ENCODE assay signal across 1 cellular context in the genomic region with DNA sequence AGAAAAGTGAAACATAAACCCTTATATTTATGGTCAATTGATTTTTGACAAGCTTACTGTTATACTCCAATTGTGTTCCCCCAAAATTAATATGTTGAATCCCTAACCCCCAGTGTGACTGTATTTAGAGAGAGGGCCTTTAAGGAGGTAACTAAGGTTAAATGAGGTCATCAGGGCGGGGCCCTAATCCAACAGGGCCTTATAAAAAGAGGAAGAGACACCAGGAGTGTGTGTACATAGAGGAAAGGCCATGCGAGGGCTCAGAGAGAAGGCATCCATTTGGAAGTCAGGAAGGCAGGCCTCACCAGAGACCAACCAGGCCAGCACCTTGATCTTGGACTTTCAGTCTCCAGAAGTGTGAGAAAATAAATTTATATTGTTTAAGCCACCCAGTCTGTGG.
TF ChIP-seq lines count a peak whose summit lies in the region.

No MANE protein-coding gene starts in this region.

TF ChIP-seq in K562, 482 proteins besides CTCF, POLR2A, EP300 and RAD21 (continued from another document and continues in another):
- TF ChIP-seq, protein P1, sequence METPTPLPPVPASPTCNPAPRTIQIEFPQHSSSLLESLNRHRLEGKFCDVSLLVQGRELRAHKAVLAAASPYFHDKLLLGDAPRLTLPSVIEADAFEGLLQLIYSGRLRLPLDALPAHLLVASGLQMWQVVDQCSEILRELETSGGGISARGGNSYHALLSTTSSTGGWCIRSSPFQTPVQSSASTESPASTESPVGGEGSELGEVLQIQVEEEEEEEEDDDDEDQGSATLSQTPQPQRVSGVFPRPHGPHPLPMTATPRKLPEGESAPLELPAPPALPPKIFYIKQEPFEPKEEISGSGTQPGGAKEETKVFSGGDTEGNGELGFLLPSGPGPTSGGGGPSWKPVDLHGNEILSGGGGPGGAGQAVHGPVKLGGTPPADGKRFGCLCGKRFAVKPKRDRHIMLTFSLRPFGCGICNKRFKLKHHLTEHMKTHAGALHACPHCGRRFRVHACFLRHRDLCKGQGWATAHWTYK (CRISPR knock-in tag; IDR thresholded peaks at IDR 0.05): no peak
- TF ChIP-seq HEY1 (CRISPR knock-in tag; IDR thresholded peaks at IDR 0.05; ENCODE audit: borderline replicate concordance) (no peak), MAFG (tag; conservative IDR thresholded peaks at IDR 0.05) (no peak), NR2C2 (CRISPR knock-in tag; IDR thresholded peaks at IDR 0.05) (no peak), NR2C2 (tag; IDR thresholded peaks at IDR 0.05) (peak; percentile 50; the same call in 1 of the 2 replicates), ZNF561 (CRISPR knock-in tag; conservative IDR thresholded peaks at IDR 0.05) (no peak), SAP30 (IDR thresholded peaks at IDR 0.05; ENCODE audit: borderline replicate concordance, insufficient read depth, low read depth, low read length, poor library complexity, severe bottlenecking) (no peak), ZNF699 (CRISPR knock-in tag; IDR thresholded peaks at IDR 0.05; ENCODE audit: insufficient replicate concordance) (no peak), ARID2 (IDR thresholded peaks at IDR 0.05) (no peak), STAT5B (CRISPR knock-in tag; IDR thresholded peaks at IDR 0.05) (no peak), SMAD2 (IDR thresholded peaks at IDR 0.05; ENCODE audit: low read depth, low read length) (no peak), GATA2 (CRISPR knock-in tag; IDR thresholded peaks at IDR 0.05) (no peak), KLF6 (CRISPR knock-in tag; IDR thresholded peaks at IDR 0.05; ENCODE audit: borderline replicate concordance) (no peak), SMARCA4 (IDR thresholded peaks at IDR 0.05) (no peak), ZNF143 (CRISPR knock-in tag; IDR thresholded peaks at IDR 0.05) (no peak), POLR3A (IDR thresholded peaks at IDR 0.05; ENCODE audit: borderline replicate concordance, extremely low read depth, insufficient read depth, insufficient read length) (no peak), NR2C1 (IDR thresholded peaks at IDR 0.05) (peak; percentile 36; the same call in 1 of the 2 replicates), NR2C1 (tag; IDR thresholded peaks at IDR 0.05) (no peak), PHB2 (IDR thresholded peaks at IDR 0.05; ENCODE audit: low read depth) (no peak)
- TF ChIP-seq, protein P2, sequence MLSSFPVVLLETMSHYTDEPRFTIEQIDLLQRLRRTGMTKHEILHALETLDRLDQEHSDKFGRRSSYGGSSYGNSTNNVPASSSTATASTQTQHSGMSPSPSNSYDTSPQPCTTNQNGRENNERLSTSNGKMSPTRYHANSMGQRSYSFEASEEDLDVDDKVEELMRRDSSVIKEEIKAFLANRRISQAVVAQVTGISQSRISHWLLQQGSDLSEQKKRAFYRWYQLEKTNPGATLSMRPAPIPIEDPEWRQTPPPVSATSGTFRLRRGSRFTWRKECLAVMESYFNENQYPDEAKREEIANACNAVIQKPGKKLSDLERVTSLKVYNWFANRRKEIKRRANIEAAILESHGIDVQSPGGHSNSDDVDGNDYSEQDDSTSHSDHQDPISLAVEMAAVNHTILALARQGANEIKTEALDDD (IDR thresholded peaks at IDR 0.05): peak; percentile 38; the same call in 1 of the 2 replicates
- TF ChIP-seq, protein P3, sequence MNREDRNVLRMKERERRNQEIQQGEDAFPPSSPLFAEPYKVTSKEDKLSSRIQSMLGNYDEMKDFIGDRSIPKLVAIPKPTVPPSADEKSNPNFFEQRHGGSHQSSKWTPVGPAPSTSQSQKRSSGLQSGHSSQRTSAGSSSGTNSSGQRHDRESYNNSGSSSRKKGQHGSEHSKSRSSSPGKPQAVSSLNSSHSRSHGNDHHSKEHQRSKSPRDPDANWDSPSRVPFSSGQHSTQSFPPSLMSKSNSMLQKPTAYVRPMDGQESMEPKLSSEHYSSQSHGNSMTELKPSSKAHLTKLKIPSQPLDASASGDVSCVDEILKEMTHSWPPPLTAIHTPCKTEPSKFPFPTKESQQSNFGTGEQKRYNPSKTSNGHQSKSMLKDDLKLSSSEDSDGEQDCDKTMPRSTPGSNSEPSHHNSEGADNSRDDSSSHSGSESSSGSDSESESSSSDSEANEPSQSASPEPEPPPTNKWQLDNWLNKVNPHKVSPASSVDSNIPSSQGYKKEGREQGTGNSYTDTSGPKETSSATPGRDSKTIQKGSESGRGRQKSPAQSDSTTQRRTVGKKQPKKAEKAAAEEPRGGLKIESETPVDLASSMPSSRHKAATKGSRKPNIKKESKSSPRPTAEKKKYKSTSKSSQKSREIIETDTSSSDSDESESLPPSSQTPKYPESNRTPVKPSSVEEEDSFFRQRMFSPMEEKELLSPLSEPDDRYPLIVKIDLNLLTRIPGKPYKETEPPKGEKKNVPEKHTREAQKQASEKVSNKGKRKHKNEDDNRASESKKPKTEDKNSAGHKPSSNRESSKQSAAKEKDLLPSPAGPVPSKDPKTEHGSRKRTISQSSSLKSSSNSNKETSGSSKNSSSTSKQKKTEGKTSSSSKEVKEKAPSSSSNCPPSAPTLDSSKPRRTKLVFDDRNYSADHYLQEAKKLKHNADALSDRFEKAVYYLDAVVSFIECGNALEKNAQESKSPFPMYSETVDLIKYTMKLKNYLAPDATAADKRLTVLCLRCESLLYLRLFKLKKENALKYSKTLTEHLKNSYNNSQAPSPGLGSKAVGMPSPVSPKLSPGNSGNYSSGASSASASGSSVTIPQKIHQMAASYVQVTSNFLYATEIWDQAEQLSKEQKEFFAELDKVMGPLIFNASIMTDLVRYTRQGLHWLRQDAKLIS (CRISPR knock-in tag; IDR thresholded peaks at IDR 0.05): no peak
- TF ChIP-seq, protein P4, sequence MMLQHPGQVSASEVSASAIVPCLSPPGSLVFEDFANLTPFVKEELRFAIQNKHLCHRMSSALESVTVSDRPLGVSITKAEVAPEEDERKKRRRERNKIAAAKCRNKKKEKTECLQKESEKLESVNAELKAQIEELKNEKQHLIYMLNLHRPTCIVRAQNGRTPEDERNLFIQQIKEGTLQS (IDR thresholded peaks at IDR 0.05): peak; percentile 84
- TF ChIP-seq, protein P4 (CRISPR knock-in tag; conservative IDR thresholded peaks at IDR 0.05): no peak
- TF ChIP-seq, protein P5, sequence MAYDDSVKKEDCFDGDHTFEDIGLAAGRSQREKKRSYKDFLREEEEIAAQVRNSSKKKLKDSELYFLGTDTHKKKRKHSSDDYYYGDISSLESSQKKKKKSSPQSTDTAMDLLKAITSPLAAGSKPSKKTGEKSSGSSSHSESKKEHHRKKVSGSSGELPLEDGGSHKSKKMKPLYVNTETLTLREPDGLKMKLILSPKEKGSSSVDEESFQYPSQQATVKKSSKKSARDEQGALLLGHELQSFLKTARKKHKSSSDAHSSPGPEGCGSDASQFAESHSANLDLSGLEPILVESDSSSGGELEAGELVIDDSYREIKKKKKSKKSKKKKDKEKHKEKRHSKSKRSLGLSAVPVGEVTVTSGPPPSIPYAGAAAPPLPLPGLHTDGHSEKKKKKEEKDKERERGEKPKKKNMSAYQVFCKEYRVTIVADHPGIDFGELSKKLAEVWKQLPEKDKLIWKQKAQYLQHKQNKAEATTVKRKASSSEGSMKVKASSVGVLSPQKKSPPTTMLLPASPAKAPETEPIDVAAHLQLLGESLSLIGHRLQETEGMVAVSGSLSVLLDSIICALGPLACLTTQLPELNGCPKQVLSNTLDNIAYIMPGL (CRISPR knock-in tag; IDR thresholded peaks at IDR 0.05): no peak
- TF ChIP-seq, protein P6, sequence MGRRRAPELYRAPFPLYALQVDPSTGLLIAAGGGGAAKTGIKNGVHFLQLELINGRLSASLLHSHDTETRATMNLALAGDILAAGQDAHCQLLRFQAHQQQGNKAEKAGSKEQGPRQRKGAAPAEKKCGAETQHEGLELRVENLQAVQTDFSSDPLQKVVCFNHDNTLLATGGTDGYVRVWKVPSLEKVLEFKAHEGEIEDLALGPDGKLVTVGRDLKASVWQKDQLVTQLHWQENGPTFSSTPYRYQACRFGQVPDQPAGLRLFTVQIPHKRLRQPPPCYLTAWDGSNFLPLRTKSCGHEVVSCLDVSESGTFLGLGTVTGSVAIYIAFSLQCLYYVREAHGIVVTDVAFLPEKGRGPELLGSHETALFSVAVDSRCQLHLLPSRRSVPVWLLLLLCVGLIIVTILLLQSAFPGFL (CRISPR knock-in tag; IDR thresholded peaks at IDR 0.05): no peak
- TF ChIP-seq, protein P7, sequence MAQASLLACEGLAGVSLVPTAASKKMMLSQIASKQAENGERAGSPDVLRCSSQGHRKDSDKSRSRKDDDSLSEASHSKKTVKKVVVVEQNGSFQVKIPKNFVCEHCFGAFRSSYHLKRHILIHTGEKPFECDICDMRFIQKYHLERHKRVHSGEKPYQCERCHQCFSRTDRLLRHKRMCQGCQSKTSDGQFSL (CRISPR knock-in tag; IDR thresholded peaks at IDR 0.05): no peak
- TF ChIP-seq, protein P7 (tag; IDR thresholded peaks at IDR 0.05): no peak
- TF ChIP-seq, protein P8, sequence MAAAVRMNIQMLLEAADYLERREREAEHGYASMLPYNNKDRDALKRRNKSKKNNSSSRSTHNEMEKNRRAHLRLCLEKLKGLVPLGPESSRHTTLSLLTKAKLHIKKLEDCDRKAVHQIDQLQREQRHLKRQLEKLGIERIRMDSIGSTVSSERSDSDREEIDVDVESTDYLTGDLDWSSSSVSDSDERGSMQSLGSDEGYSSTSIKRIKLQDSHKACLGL (CRISPR knock-in tag; IDR thresholded peaks at IDR 0.05; ENCODE audit: borderline replicate concordance, poor library complexity, severe bottlenecking): no peak
- TF ChIP-seq, protein P9, sequence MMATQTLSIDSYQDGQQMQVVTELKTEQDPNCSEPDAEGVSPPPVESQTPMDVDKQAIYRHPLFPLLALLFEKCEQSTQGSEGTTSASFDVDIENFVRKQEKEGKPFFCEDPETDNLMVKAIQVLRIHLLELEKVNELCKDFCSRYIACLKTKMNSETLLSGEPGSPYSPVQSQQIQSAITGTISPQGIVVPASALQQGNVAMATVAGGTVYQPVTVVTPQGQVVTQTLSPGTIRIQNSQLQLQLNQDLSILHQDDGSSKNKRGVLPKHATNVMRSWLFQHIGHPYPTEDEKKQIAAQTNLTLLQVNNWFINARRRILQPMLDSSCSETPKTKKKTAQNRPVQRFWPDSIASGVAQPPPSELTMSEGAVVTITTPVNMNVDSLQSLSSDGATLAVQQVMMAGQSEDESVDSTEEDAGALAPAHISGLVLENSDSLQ (IDR thresholded peaks at IDR 0.05): no peak
- TF ChIP-seq, protein P10, sequence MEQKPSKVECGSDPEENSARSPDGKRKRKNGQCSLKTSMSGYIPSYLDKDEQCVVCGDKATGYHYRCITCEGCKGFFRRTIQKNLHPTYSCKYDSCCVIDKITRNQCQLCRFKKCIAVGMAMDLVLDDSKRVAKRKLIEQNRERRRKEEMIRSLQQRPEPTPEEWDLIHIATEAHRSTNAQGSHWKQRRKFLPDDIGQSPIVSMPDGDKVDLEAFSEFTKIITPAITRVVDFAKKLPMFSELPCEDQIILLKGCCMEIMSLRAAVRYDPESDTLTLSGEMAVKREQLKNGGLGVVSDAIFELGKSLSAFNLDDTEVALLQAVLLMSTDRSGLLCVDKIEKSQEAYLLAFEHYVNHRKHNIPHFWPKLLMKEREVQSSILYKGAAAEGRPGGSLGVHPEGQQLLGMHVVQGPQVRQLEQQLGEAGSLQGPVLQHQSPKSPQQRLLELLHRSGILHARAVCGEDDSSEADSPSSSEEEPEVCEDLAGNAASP (IDR thresholded peaks at IDR 0.05): peak; percentile 61; the same call in 1 of the 2 replicates
- TF ChIP-seq, protein P11, sequence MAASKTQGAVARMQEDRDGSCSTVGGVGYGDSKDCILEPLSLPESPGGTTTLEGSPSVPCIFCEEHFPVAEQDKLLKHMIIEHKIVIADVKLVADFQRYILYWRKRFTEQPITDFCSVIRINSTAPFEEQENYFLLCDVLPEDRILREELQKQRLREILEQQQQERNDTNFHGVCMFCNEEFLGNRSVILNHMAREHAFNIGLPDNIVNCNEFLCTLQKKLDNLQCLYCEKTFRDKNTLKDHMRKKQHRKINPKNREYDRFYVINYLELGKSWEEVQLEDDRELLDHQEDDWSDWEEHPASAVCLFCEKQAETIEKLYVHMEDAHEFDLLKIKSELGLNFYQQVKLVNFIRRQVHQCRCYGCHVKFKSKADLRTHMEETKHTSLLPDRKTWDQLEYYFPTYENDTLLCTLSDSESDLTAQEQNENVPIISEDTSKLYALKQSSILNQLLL (CRISPR knock-in tag; IDR thresholded peaks at IDR 0.05; ENCODE audit: borderline replicate concordance): no peak
